25 cellular contexts compared by ENCODE assay signal in the genomic region with DNA sequence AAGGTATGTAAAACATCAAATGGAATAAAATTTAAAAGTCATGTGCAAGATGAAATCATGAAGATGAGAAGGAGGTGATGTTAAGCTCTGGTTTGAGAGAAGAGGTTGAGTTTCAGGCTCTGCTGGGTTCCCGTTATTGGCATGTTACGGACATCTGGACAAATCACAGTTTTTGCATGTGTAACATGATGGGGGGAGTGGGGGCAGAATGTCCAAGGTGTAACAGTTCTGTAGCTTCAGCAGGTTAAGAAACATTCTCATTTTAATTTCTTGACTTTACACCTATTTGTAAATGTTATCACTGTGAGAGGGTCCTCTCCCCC. TPM values are rescaled to one million over a fixed set of nuclear protein-coding genes. Genes with fewer than 3 reads are reported as not detected.
DNase-seq lines count a peak whose midpoint lies in the region; ATAC-seq, FAIRE-seq and TF ChIP-seq lines count a peak whose summit lies in the region.
"Had no signal": no experiment of that assay in that cellular context is flagged by ENCODE, and none has a peak within 500 bp of the region (broad histone marks: within the 10 kb centered on the region; RNA-seq: fewer than 3 reads in every experiment).

No MANE protein-coding gene starts in this region.

- H3K14ac ChIP-seq in trophoblast cell (ENCODE audit: low read length): no peak overlapping the region

- peaks cover 4% of the 10 kb centered on the region for H3K79me1 ChIP-seq in trophoblast cell (ENCODE audit: low read length)

- H3K9me3 Mint-ChIP-seq in activated T-cell treated with anti-CD3 and anti-CD28 coated beads, Interleukin-2, amount 50 U/mL, for 4 hours: no peaks in the 10 kb centered on the region
- H3K9me3 Mint-ChIP-seq in activated CD4-positive, alpha-beta T cell treated with anti-CD3 and anti-CD28 coated beads, Interleukin-2, amount 10 ng/mL, durations not matched to agents 24 days and 14 days: no peaks in the 10 kb centered on the region
- H3K9me3 Mint-ChIP-seq: CD4-positive, alpha-beta T cell had no signal

- in situ Hi-C loops in K562 (cut with MboI): no loop called here

- H4K12ac ChIP-seq in trophoblast cell (ENCODE audit: low read depth, low read length): no peak overlapping the region

- no peak for FAIRE-seq in K562 (lab: Jason Lieb, UNC)
- FAIRE-seq: A549, H54 had no signal

- no peaks in the 10 kb centered on the region for H3K36me3 Mint-ChIP-seq in activated T-cell treated with anti-CD3 and anti-CD28 coated beads, Interleukin-2, amount 50 U/mL, for 4 hours (ENCODE audit: insufficient read depth)
- H3K36me3 Mint-ChIP-seq in activated CD4-positive, alpha-beta T cell treated with anti-CD3 and anti-CD28 coated beads, Interleukin-2, amount 10 ng/mL, durations not matched to agents 24 days and 14 days (ENCODE audit: low read depth): no peaks in the 10 kb centered on the region

- POLR2A ChIA-PET in K562 (lab: Yijun Ruan, JAX): interaction anchor here (1.0 to 2.6 kb wide), 2 partner anchors 14 to 329 kb away, joined by 3 to 6 read pairs; no protein-coding TSS in a partner anchor

- H3K4me2 ChIP-seq in K562 (ENCODE audit: insufficient read depth, low read length) (no peak overlapping the region), trophoblast cell (ENCODE audit: low read length) (no peak overlapping the region)
- H3K4me2 ChIP-seq: A549; BLaER1 treated with 17β-estradiol and CSF1 and Interleukin-3, amounts not matched to agents 10 nM and 100 nM; KMS-11 had no signal

- peaks cover 32% of the 10 kb centered on the region for H3K27me3 Mint-ChIP-seq in activated T-cell treated with anti-CD3 and anti-CD28 coated beads, Interleukin-2, amount 50 U/mL, for 4 hours (ENCODE audit: low read depth)
- peaks cover 27% of the 10 kb centered on the region for H3K27me3 Mint-ChIP-seq in activated CD4-positive, alpha-beta T cell treated with anti-CD3 and anti-CD28 coated beads, Interleukin-2, amount 10 ng/mL, durations not matched to agents 24 days and 14 days

- CTCF ChIA-PET in K562 (lab: Yijun Ruan, JAX; ENCODE audit: low intra/inter-chr PET ratio): no interaction called here

- no peak for TF ChIP-seq POLR2A in K562 (conservative IDR thresholded peaks at IDR 0.05)

- H3K4me1 Mint-ChIP-seq in activated T-cell treated with anti-CD3 and anti-CD28 coated beads, Interleukin-2, amount 50 U/mL, for 4 hours (ENCODE audit: low read depth): no peaks in the 10 kb centered on the region
- H3K4me1 Mint-ChIP-seq in activated CD4-positive, alpha-beta T cell treated with anti-CD3 and anti-CD28 coated beads, Interleukin-2, amount 10 ng/mL, durations not matched to agents 24 days and 14 days: no peaks in the 10 kb centered on the region

- no peak for TF ChIP-seq EP300 in K562 (IDR thresholded peaks at IDR 0.05; ENCODE audit: low read length)

- H3K4me1 ChIP-seq in HUES48 (ENCODE audit: control insufficient read depth, insufficient read depth, low read length) (peaks cover 91% of the 10 kb centered on the region), K562 (replicated peaks in 1 of 2; ENCODE audit: control insufficient read depth in 2 of 2, insufficient read depth in 2 of 2, low read length in 2 of 2) (no peaks in the 10 kb centered on the region), iPS-18a (ENCODE audit: control insufficient read depth, low read depth, low read length) (peaks cover 79% of the 10 kb centered on the region), trophoblast cell (ENCODE audit: control insufficient read depth in 1 of 2, insufficient read depth in 2 of 2, low read length in 2 of 2) (peaks cover 18 to 22% of the 10 kb centered on the region in 2 experiments)
- H3K4me1 ChIP-seq: BLaER1 treated with 17β-estradiol and CSF1 and Interleukin-3, amounts not matched to agents 10 nM and 100 nM had no signal

- no peak overlapping the region for H3K9ac ChIP-seq in HUES48 (ENCODE audit: low read depth, low read length)
- no peak overlapping the region for H3K9ac ChIP-seq in K562 (ENCODE audit: insufficient read depth in 1 of 2, low read depth in 2 of 2, low read length in 2 of 2)
- H3K9ac ChIP-seq in iPS-18a (ENCODE audit: low read length): peak overlapping the region; percentile 0
- no peak overlapping the region for H3K9ac ChIP-seq in trophoblast cell (ENCODE audit: low read length)
- H3K9ac ChIP-seq: BLaER1 treated with 17β-estradiol and CSF1 and Interleukin-3, amounts not matched to agents 10 nM and 100 nM; KMS-11 had no signal

- H3K9me3 ChIP-seq in HUES48 (ENCODE audit: control insufficient read depth, insufficient read depth, low read length) (no peaks in the 10 kb centered on the region), K562 (replicated peaks; ENCODE audit: control insufficient read depth, insufficient read depth, low read depth, low read length) (no peaks in the 10 kb centered on the region), iPS-18a (ENCODE audit: control insufficient read depth, low read depth, low read length) (no peaks in the 10 kb centered on the region), trophoblast cell (ENCODE audit: insufficient read depth, low read depth, low read length) (no peaks in the 10 kb centered on the region)
- H3K9me3 ChIP-seq: A549; BLaER1 treated with 17β-estradiol and CSF1 and Interleukin-3, amounts not matched to agents 10 nM and 100 nM had no signal

- H3K4me3 Mint-ChIP-seq in activated T-cell treated with anti-CD3 and anti-CD28 coated beads, Interleukin-2, amount 50 U/mL, for 4 hours: no peak overlapping the region
- H3K4me3 Mint-ChIP-seq in activated CD4-positive, alpha-beta T cell treated with anti-CD3 and anti-CD28 coated beads, Interleukin-2, amount 10 ng/mL, durations not matched to agents 24 days and 14 days: no peak overlapping the region
- H3K4me3 Mint-ChIP-seq: CD4-positive, alpha-beta T cell had no signal

- no peak overlapping the region for H2BK12ac ChIP-seq in trophoblast cell (ENCODE audit: low read length)

- H3K23ac ChIP-seq in trophoblast cell (ENCODE audit: low read length): no peak overlapping the region

- no peak overlapping the region for H2AFZ ChIP-seq in K562 (ENCODE audit: low read depth, low read length)
- H2AFZ ChIP-seq in trophoblast cell (ENCODE audit: insufficient read depth, low read length, poor library complexity): no peak overlapping the region

- peak overlapping the region; percentile 34 for H3K4ac ChIP-seq in trophoblast cell (ENCODE audit: low read depth, low read length)

- DNase-seq in K562 (ENCODE audit: extremely low read depth in 1 of 4, low spot score in 3 of 4): no peak
- DNase-seq in trophoblast cell: no peak
- DNase-seq in activated T-cell treated with anti-CD3 and anti-CD28 coated beads, Interleukin-2, amount 50 U/mL, for 4 hours: no peak
- DNase-seq in activated CD4-positive, alpha-beta T cell treated with anti-CD3 and anti-CD28 coated beads, Interleukin-2, amount 10 ng/mL, durations not matched to agents 24 days and 14 days: no peak
- DNase-seq: AML-193; CD4-positive, alpha-beta T cell; DMS53; IMR-90; MM.1S; NCI-H1694; NCI-H2081; NCI-H2227 treated with DMSO at 0.1 percent for 48 hours; NCI-H526 treated with DMSO at 0.1 percent for 48 hours; Right ventricle myocardium superior; RPMI8226 had no signal

- H3K4me3 ChIP-seq in HUES48 (ENCODE audit: low read depth, low read length) (peak overlapping the region; percentile 54), K562 (no peak overlapping the region), iPS-18a (ENCODE audit: low read length) (peak overlapping the region; percentile 54), trophoblast cell (ENCODE audit: low read depth, low read length) (no peak overlapping the region)
- H3K4me3 ChIP-seq: A549; BLaER1 treated with 17β-estradiol and CSF1 and Interleukin-3, amounts not matched to agents 10 nM and 100 nM had no signal

- no peak for TF ChIP-seq CTCF in K562 (IDR thresholded peaks at IDR 0.05 in 2 of 3, conservative IDR thresholded peaks at IDR 0.05 in 1 of 3; ENCODE audit: insufficient read depth in 2 of 3, low read depth in 1 of 3, low read length in 3 of 3)

- H4K91ac ChIP-seq in trophoblast cell (ENCODE audit: low read depth, low read length): no peak overlapping the region

- no peak overlapping the region for H3K27ac Mint-ChIP-seq in activated CD4-positive, alpha-beta T cell treated with anti-CD3 and anti-CD28 coated beads, Interleukin-2, amount 10 ng/mL, durations not matched to agents 24 days and 14 days
- H3K27ac Mint-ChIP-seq: CD4-positive, alpha-beta T cell had no signal

- WGBS in K562 (ENCODE audit: insufficient coverage, low coverage, missing lambda C conversion rate): 0% methylated on average over 2 of the region's 2 CpGs
- no CpG with 5 or more reads among the region's 2 CpGs for WGBS in trophoblast cell (ENCODE audit: extremely low coverage, insufficient coverage, insufficient read length)

- H2AK5ac ChIP-seq in trophoblast cell (ENCODE audit: low read length): no peak overlapping the region

- no peaks in the 10 kb centered on the region for H3K27me3 ChIP-seq in HUES48 (ENCODE audit: control insufficient read depth, insufficient read depth, low read length)
- H3K27me3 ChIP-seq in K562 (ENCODE audit: control insufficient read depth in 2 of 2, insufficient read depth in 2 of 2, low read length in 2 of 2): peaks cover 59 to 69% of the 10 kb centered on the region in 2 experiments
- H3K27me3 ChIP-seq in iPS-18a (ENCODE audit: control insufficient read depth, insufficient read depth, low read length): no peaks in the 10 kb centered on the region
- H3K27me3 ChIP-seq in trophoblast cell (ENCODE audit: insufficient read depth, low read length): no peaks in the 10 kb centered on the region
- H3K27me3 ChIP-seq: BLaER1 treated with 17β-estradiol and CSF1 and Interleukin-3, amounts not matched to agents 10 nM and 100 nM had no signal

- H3K27ac ChIP-seq in HUES48 (ENCODE audit: low read depth, low read length) (peak overlapping the region; percentile 87), K562 (ENCODE audit: extremely low read depth, low read depth, low read length) (no peak overlapping the region), iPS-18a (ENCODE audit: low read length) (no peak overlapping the region), trophoblast cell (ENCODE audit: low read depth, low read length) (no peak overlapping the region)
- H3K27ac ChIP-seq: A549; BLaER1 treated with 17β-estradiol and CSF1 and Interleukin-3, amounts not matched to agents 10 nM and 100 nM; KMS-11 had no signal

- H3K79me2 ChIP-seq in K562 (ENCODE audit: control insufficient read depth, insufficient read depth, low read length): no peaks in the 10 kb centered on the region
- H3K79me2 ChIP-seq in trophoblast cell (ENCODE audit: control insufficient read depth, insufficient read depth, low read length, poor library complexity): peaks cover 28% of the 10 kb centered on the region

- no TSS peak for BruUV-seq in K562 (replicated peaks; lab: Mats Ljungman, UMichigan)

- H4K20me1 ChIP-seq in K562 (replicated peaks; ENCODE audit: control insufficient read depth, insufficient read depth, low read length): no peaks in the 10 kb centered on the region
- H4K20me1 ChIP-seq: BLaER1 treated with 17β-estradiol and CSF1 and Interleukin-3, amounts not matched to agents 10 nM and 100 nM had no signal

- intact Hi-C loops in K562 (cut with micrococcal nuclease): no loop called here
- intact Hi-C loops in activated CD4-positive, alpha-beta T cell treated with anti-CD3 and anti-CD28 coated beads, Interleukin-2, amount 10 ng/mL, durations not matched to agents 24 days and 14 days (cut with micrococcal nuclease): no loop called here

- H2BK120ac ChIP-seq in trophoblast cell (ENCODE audit: insufficient read depth, low read length, poor library complexity): no peak overlapping the region

- H3K36me3 ChIP-seq in HUES48 (ENCODE audit: control insufficient read depth, insufficient read depth, low read length) (peaks cover 17% of the 10 kb centered on the region), K562 (ENCODE audit: control insufficient read depth, insufficient read depth, low read length) (no peaks in the 10 kb centered on the region), iPS-18a (ENCODE audit: control insufficient read depth, low read depth, low read length) (peaks cover 8% of the 10 kb centered on the region), trophoblast cell (ENCODE audit: control insufficient read depth in 1 of 2, insufficient read depth in 2 of 2, low read length in 2 of 2) (no peaks in the 10 kb centered on the region)
- H3K36me3 ChIP-seq: BLaER1 treated with 17β-estradiol and CSF1 and Interleukin-3, amounts not matched to agents 10 nM and 100 nM had no signal

- no peak overlapping the region for H2BK5ac ChIP-seq in trophoblast cell (ENCODE audit: low read depth, low read length, poor library complexity)

- no peak for TF ChIP-seq RAD21 in K562 (CRISPR knock-in tag; conservative IDR thresholded peaks at IDR 0.05 in 1 of 2, IDR thresholded peaks at IDR 0.05 in 1 of 2)

- H4K8ac ChIP-seq in trophoblast cell (ENCODE audit: low read depth, low read length): no peak overlapping the region

- H3K9me1 ChIP-seq in K562 (ENCODE audit: control insufficient read depth, insufficient read depth, low read length): no peaks in the 10 kb centered on the region

- ATAC-seq in K562: no peak
- ATAC-seq in activated T-cell treated with anti-CD3 and anti-CD28 coated beads, Interleukin-2, amount 50 U/mL, for 4 hours: no peak
- ATAC-seq in GM21576 (IDR thresholded peaks at IDR 0.05; ENCODE audit: unreplicated experiment): no peak
- ATAC-seq: A549 had no signal

- no peak overlapping the region for H3K18ac ChIP-seq in trophoblast cell (ENCODE audit: low read length)

RNA-seq across cellular contexts. Expression of a gene that starts 17.2 kb away (rescaled TPM):
- total RNA-seq in K562 (2011; cell fraction: chromatin; rRNA removed; ENCODE audit: low replicate concordance): 0.09 TPM in 1 of 2 replicates, not detected in the other
- total RNA-seq in K562 (2011; cell fraction: nucleolus; rRNA removed): under 0.01 TPM in 1 of 2 replicates, not detected in the other
- total RNA-seq in K562 (2011; cell fraction: nucleoplasm; rRNA removed): 0.08 TPM in 1 of 2 replicates, not detected in the other
- total RNA-seq in K562 (2014; rRNA removed) (not detected in 2 replicates), K562 (2014; rRNA removed; fragmentation: Illumina TruSeq; extraction: Trizol) (not detected in 2 replicates), K562 (2015; rRNA removed; fragmentation: Illumina TruSeq; extraction: Trizol) (not detected in 2 replicates), K562 (2021) (0.11 and 0.18 TPM in 2 replicates)
- polyA plus RNA-seq in K562 (2011; rRNA removed) (0.01 and 0.04 TPM in 2 replicates), K562 (2014; fragmentation: Illumina TruSeq; extraction: Trizol) (not detected in 2 replicates), K562 (2014; fragmentation: Nextera tagmentation; extraction: Ambion mirVana) (not detected), K562 (2014; rRNA removed) (not detected in 2 replicates)
- 0.03 TPM in 1 of 2 replicates, not detected in the other for polyA plus RNA-seq in K562 (2011; cell fraction: cytosol; rRNA removed)
- 0.04 TPM in 1 of 2 replicates, not detected in the other for polyA plus RNA-seq in K562 (2011; cell fraction: nucleus; rRNA removed)
- 0.01 TPM in 1 of 2 replicates, not detected in the other for polyA plus RNA-seq in K562 (2012)
- 0.03 and 0.14 TPM in 2 replicates for polyA minus RNA-seq in K562 (2011; rRNA and poly(A)+ RNA removed)
- polyA minus RNA-seq in K562 (2011; cell fraction: cytosol; rRNA and poly(A)+ RNA removed): 0.36 TPM in 1 of 2 replicates, not detected in the other
- polyA minus RNA-seq in K562 (2011; cell fraction: nucleus; rRNA and poly(A)+ RNA removed): 0.13 TPM in 1 of 2 replicates, not detected in the other
- 22.6 and 23.2 TPM in 2 replicates for polyA plus RNA-seq in trophoblast cell (2013)
- total RNA-seq in activated T-cell treated with anti-CD3 and anti-CD28 coated beads, Interleukin-2, amount 50 U/mL, for 4 hours: under 1 TPM; 0.18 to 0.25 (median 0.19) TPM
- 0.05 and 0.07 TPM in 2 replicates for total RNA-seq in activated CD4-positive, alpha-beta T cell treated with anti-CD3 and anti-CD28 coated beads, Interleukin-2, amount 10 ng/mL, durations not matched to agents 24 days and 14 days
- total RNA-seq: Daoy, HT-29, IMR-90, NCI-H460, Right ventricle myocardium superior had no signal
- polyA plus RNA-seq: IMR-90 had no signal

Comparison
In these comparisons a context has a peak if more than half of its experiments do, and no peak if none do; other contexts are left out.
1. H3K4me3 ChIP-seq: peak in HUES48 (single experiment) and iPS-18a (single experiment); none in K562 (single experiment) and trophoblast cell (single experiment).